In the genomic region with DNA sequence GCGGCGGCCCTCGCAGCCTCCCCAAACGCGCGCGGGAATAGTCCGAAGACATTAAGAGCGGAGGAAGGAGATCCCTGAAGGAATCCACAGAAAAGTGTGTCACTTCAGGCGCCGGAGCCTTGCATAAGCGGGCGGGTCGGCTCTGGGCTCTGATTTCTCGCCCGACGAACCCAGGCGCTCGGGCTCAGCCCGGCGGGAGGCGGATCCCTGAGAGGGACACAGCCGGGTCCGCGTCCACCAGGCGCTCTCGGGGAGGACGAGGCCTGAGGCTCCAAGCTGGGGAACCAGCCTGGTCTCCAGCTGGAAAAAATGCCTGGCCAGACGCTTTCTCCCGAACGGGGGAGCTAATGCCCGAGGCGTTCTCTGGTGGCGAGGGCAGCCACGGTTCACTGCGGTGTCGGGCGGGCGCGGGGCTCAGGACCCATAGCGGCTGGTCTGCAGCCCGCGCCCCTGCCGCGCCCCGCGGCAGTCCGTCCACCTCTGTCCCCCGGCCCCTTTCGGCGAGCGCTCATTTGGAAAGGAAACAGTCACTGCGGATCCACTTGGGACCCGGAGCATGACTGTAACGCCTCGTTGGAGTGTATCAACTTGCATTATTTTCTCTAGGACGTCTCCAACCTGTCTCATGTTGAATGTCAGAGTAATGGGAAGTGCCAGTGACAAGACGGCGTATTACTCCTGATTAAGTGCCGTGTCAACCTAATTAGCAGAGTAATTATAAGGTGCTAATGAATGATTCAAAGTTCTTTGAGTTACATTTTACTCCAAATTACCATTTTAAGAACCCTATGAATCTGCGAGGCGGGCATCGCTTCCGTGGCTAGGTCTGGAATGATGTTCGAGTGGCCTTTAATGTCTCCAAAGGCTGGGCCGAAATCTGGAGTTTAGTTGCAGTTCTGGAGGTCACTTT, we compare ENCODE assay signal across 9 cellular contexts. TPM values are rescaled to one million over a fixed set of nuclear protein-coding genes. Genes with fewer than 3 reads are reported as not detected.
DNase-seq lines count a peak whose midpoint lies in the region; ATAC-seq and TF ChIP-seq lines count a peak whose summit lies in the region.
"Had no signal": no experiment of that assay in that cellular context is flagged by ENCODE, and none has a peak within 500 bp of the region (broad histone marks: within the 10 kb centered on the region; RNA-seq: fewer than 3 reads in every experiment).

No MANE protein-coding gene starts in this region.

- H3K4me1 Mint-ChIP-seq in T-cell (peaks cover 34 to 51% (median 36%) of the 10 kb centered on the region in 3 donors), Calu3 (ENCODE audit: low read depth, unreplicated experiment) (no peaks in the 10 kb centered on the region)

- H3K4me3 ChIP-seq in fibroblast of villous mesenchyme (ENCODE audit: low read depth, low read length), result peak overlapping the region; percentile 49
- H3K4me3 ChIP-seq in gastrocnemius medialis, result peak overlapping the region; percentile 23 to 38 (median 30)

- ATAC-seq in T-cell (replicated peaks in 1 of 4) (no peak), gastrocnemius medialis (no peak), omental fat pad (ENCODE audit: low FRiP score) (no peak), GM21529 (IDR thresholded peaks at IDR 0.05; ENCODE audit: unreplicated experiment) (no peak)

- H3K27me3 Mint-ChIP-seq in T-cell (peaks cover 72 to 86% of the 10 kb centered on the region in 2 donors), Calu3 (ENCODE audit: unreplicated experiment) (peaks cover 24% of the 10 kb centered on the region)

- POLR2A ChIA-PET in T-cell (lab: Charles Lee), result no interaction called here

- TF ChIP-seq POLR2A in gastrocnemius medialis (IDR thresholded peaks at IDR 0.05), result no peak

- H3K9me3 ChIP-seq in gastrocnemius medialis, result no peaks in the 10 kb centered on the region

- H3K9me3 Mint-ChIP-seq in T-cell, result peaks cover 6 to 15% (median 11%) of the 10 kb centered on the region in 3 donors
- peaks cover 4% of the 10 kb centered on the region for H3K9me3 Mint-ChIP-seq in Calu3 (ENCODE audit: low read depth, unreplicated experiment)

- TF ChIP-seq CTCF in GM13976 (IDR thresholded peaks at IDR 0.05; ENCODE audit: borderline replicate concordance, control extremely low read depth, extremely low read depth, insufficient read depth, missing control alignments) (no peak), fibroblast of villous mesenchyme (IDR thresholded peaks at IDR 0.05; ENCODE audit: insufficient read depth, low read depth, low read length) (no peak), gastrocnemius medialis (IDR thresholded peaks at IDR 0.05 in 4 of 5, conservative IDR thresholded peaks at IDR 0.05 in 1 of 5) (no peak), omental fat pad (IDR thresholded peaks at IDR 0.05) (no peak), Calu3 (IDR thresholded peaks at IDR 0.05; ENCODE audit: unreplicated experiment) (no peak)

- peaks cover 3% of the 10 kb centered on the region for H3K36me3 Mint-ChIP-seq in T-cell
- no peaks in the 10 kb centered on the region for H3K36me3 Mint-ChIP-seq in Calu3 (ENCODE audit: insufficient read depth, unreplicated experiment)

- in situ Hi-C loops in GM13976 (cut with MboI; ENCODE audit: low sequenced_read_pairs, unreplicated experiment), result no loop called here
- in situ Hi-C loops in gastrocnemius medialis (cut with MboI; ENCODE audit: low sequenced_read_pairs in 4 of 4), result loop anchor here in 1 of 4 donors (25.0 kb wide), 1 partner anchor 244 kb away; no protein-coding TSS in a partner anchor

- peaks cover 95% of the 10 kb centered on the region in 3 donors for H3K27me3 ChIP-seq in gastrocnemius medialis

- DNase-seq in GM13976 (ENCODE audit: low spot score) (peak; percentile 29), T-cell (no peak), fibroblast of villous mesenchyme (ENCODE audit: low read depth) (no peak), gastrocnemius medialis (no peak), omental fat pad (ENCODE audit: low spot score) (no peak), Calu3 (no peak)
- DNase-seq: NCI-H187 treated with DMSO at 0.1 percent for 48 hours had no signal

- H3K4me1 ChIP-seq in gastrocnemius medialis, result peaks cover 11 to 28% of the 10 kb centered on the region in 2 donors

- CTCF ChIA-PET in T-cell (lab: Charles Lee), result no interaction called here
- CTCF ChIA-PET in Calu3 (lab: Charles Lee), result no interaction called here

- no TSS peak for BruUV-seq in Calu3 (replicated peaks; lab: Mats Ljungman, UMichigan)

- H3K36me3 ChIP-seq in gastrocnemius medialis, result no peaks in the 10 kb centered on the region

- H3K27ac Mint-ChIP-seq in T-cell, result peak overlapping the region in 1 of 2 donors; percentile 73
- H3K27ac Mint-ChIP-seq in Calu3 (ENCODE audit: unreplicated experiment), result no peak overlapping the region

- H3K4me3 Mint-ChIP-seq in T-cell, result peak overlapping the region; percentile 54 to 79 (median 56)
- no peak overlapping the region for H3K4me3 Mint-ChIP-seq in Calu3 (ENCODE audit: low read depth, unreplicated experiment)

- intact Hi-C loops in gastrocnemius medialis (cut with DNase I; ENCODE audit: low total_unique reads), result no loop called here
- intact Hi-C loops in Calu3 (cut with micrococcal nuclease; ENCODE audit: unreplicated experiment), result no loop called here

- no peak overlapping the region for H3K27ac ChIP-seq in gastrocnemius medialis

RNA-seq across cellular contexts. Expression of a gene that starts 1.6 kb away (rescaled TPM):
- not detected for total RNA-seq in T-cell
- not detected in 2 replicates for total RNA-seq in fibroblast of villous mesenchyme
- not detected for total RNA-seq in gastrocnemius medialis
- total RNA-seq in omental fat pad, result not detected
- total RNA-seq in Calu3 (2022), result not detected in 2 replicates
- total RNA-seq: lung microvascular endothelial cell had no signal
